In genomic region chr19:388691-389090, GRCh38 we compare ENCODE assay signal across 20 cellular contexts. TPM values are rescaled to one million over a fixed set of nuclear protein-coding genes. Genes with fewer than 3 reads are reported as not detected.
"Had no signal": no experiment of that assay in that cellular context is flagged by ENCODE, and none has a peak within 500 bp of the region (broad histone marks: within the 10 kb centered on the region; RNA-seq: fewer than 3 reads in every experiment).

No MANE protein-coding gene starts in this region.

- H3K4me3 ChIP-seq: K562 had no signal

- DNase-seq: activated B cell treated with CpG ODN at 0.5 μM for 24 hours; activated CD4-positive, alpha-beta T cell treated with anti-CD3 and anti-CD28 coated beads for 1 hour; activated CD4-positive, alpha-beta T cell treated with anti-CD3 and anti-CD28 coated beads, Interleukin-2, amount 10 ng/mL, durations not matched to agents 24 days and 14 days; activated CD4-positive, alpha-beta T cell treated with anti-CD3 and anti-CD28 coated beads, Interleukin-2, amount 50 U/mL, for 48 hours; activated CD8-positive, alpha-beta memory T cell treated with anti-CD3 and anti-CD28 coated beads for 24 hours; activated naive CD4-positive, alpha-beta T cell treated with Interleukin-2 at 50 U/mL for 16 hours; activated naive CD8-positive, alpha-beta T cell treated with anti-CD3 and anti-CD28 coated beads for 36 hours; activated T-cell treated with anti-CD3 and anti-CD28 coated beads, Interleukin-2, amount 50 U/mL, for 72 hours; anterior cingulate cortex; caudate nucleus; Karpas-422; NCI-H1105 treated with DMSO at 0.1 percent for 48 hours; NCI-H1436 treated with DMSO at 0.1 percent for 48 hours; NCI-H187; NCI-H2081; PC-3; SHP77 treated with DMSO at 0.1 percent for 48 hours had no signal

- ATAC-seq: K562, PC-3 had no signal

- H3K27ac Mint-ChIP-seq: activated B cell treated with CpG ODN at 0.5 μM for 24 hours; activated CD4-positive, alpha-beta T cell treated with anti-CD3 and anti-CD28 coated beads, Interleukin-2, amount 10 ng/mL, durations not matched to agents 24 days and 14 days; activated naive CD8-positive, alpha-beta T cell treated with anti-CD3 and anti-CD28 coated beads for 36 hours; activated T-cell treated with anti-CD3 and anti-CD28 coated beads, Interleukin-2, amount 50 U/mL, for 72 hours; T-helper 1 cell treated with Interleukin-12 subunit alpha and Interleukin-12 subunit beta and Interleukin-4 antibody, amounts not matched to agents 30 μg/mL and 1 μg/mL, for 36 hours had no signal

- FAIRE-seq: K562, RCC 7860 had no signal

- H3K4me3 Mint-ChIP-seq: activated B cell treated with CpG ODN at 0.5 μM for 24 hours; activated CD4-positive, alpha-beta T cell treated with anti-CD3 and anti-CD28 coated beads, Interleukin-2, amount 10 ng/mL, durations not matched to agents 24 days and 14 days; activated naive CD8-positive, alpha-beta T cell treated with anti-CD3 and anti-CD28 coated beads for 36 hours; activated T-cell treated with anti-CD3 and anti-CD28 coated beads, Interleukin-2, amount 50 U/mL, for 72 hours; T-helper 1 cell treated with Interleukin-12 subunit alpha and Interleukin-12 subunit beta and Interleukin-4 antibody, amounts not matched to agents 30 μg/mL and 1 μg/mL, for 36 hours had no signal

- H3K4me1 Mint-ChIP-seq: activated B cell treated with CpG ODN at 0.5 μM for 24 hours had no signal

RNA-seq across cellular contexts. Expression of gene C2CD4C, which starts 20.3 kb away (rescaled TPM):
- total RNA-seq: activated B cell treated with CpG ODN at 0.5 μM for 24 hours, K562 had no signal

RNA-seq across cellular contexts. Expression of gene MIER2, which starts 44.1 kb away (rescaled TPM):
- total RNA-seq: PC-3 had no signal
